In genomic region chr18:46079336-46079735, GRCh38 we compare ENCODE assay signal across 23 cellular contexts.
"Had no signal": no experiment of that assay in that cellular context is flagged by ENCODE, and none has a peak within 500 bp of the region (broad histone marks: within the 10 kb centered on the region; RNA-seq: fewer than 3 reads in every experiment).

No MANE protein-coding gene starts in this region.

- H3K4me3 ChIP-seq: esophagus squamous epithelium, lung, mucosa of descending colon, sigmoid colon, stomach, thyroid gland had no signal

- FAIRE-seq: endometrium, keratinocyte had no signal

- H3K27ac ChIP-seq: esophagus squamous epithelium, neutrophil, parathyroid adenoma, stomach, thyroid gland had no signal

- ATAC-seq: effector memory CD8-positive, alpha-beta T cell; left lobe of liver; mucosa of descending colon; natural killer cell treated with Interleukin-12 subunit alpha and Interleukin-12 subunit beta and Interleukin-15 and Interleukin-18, amount 100 ng/mL, for 72 hours; stimulated activated effector memory CD8-positive, alpha-beta T cell treated with anti-CD3 and anti-CD28 coated beads, Interleukin-12 subunit alpha, Interleukin-12 subunit beta, amount 100 ng/mL, for 72 hours had no signal

- H3K4me1 ChIP-seq: esophagus squamous epithelium, thyroid gland had no signal

- DNase-seq: cortex of kidney; effector memory CD8-positive, alpha-beta T cell; erythroblast; esophagus squamous epithelium; foreskin melanocyte; mesenchymal stem cell; mucosa of descending colon; naive B cell; sigmoid colon; stimulated activated CD4-positive, alpha-beta T cell treated with anti-CD3 and anti-CD28 coated beads, Interleukin-2, amount 100 ng/mL, for 24 hours; stimulated activated CD4-positive, alpha-beta T cell treated with anti-CD3 and anti-CD28 coated beads, Interleukin-4, amount 100 ng/mL, for 24 hours; stimulated activated naive CD4-positive, alpha-beta T cell treated with Interleukin-2 at 50 U/mL for 16 hours; stomach; thyroid gland; trophoblast cell had no signal

- H3K9me3 ChIP-seq: esophagus squamous epithelium, mucosa of descending colon, neutrophil, sigmoid colon, stomach, thyroid gland had no signal

- H3K27me3 ChIP-seq: esophagus squamous epithelium, neutrophil, sigmoid colon, stomach, thyroid gland had no signal

- H3K79me2 ChIP-seq: parathyroid adenoma had no signal

- H3K9ac ChIP-seq: parathyroid adenoma had no signal

- H2AFZ ChIP-seq: parathyroid adenoma had no signal
